Comparison of ENCODE assay signal across 15 cellular contexts in genomic region chr10:661891-662605, GRCh38. TPM values are rescaled to one million over a fixed set of nuclear protein-coding genes. Genes with fewer than 3 reads are reported as not detected.
DNase-seq lines count a peak whose midpoint lies in the region; ATAC-seq and TF ChIP-seq lines count a peak whose summit lies in the region.
"Had no signal": no experiment of that assay in that cellular context is flagged by ENCODE, and none has a peak within 500 bp of the region (broad histone marks: within the 10 kb centered on the region; RNA-seq: fewer than 3 reads in every experiment).

No MANE protein-coding gene starts in this region.

- no peaks in the 10 kb centered on the region for H3K27me3 Mint-ChIP-seq in brain

- no peak for TF ChIP-seq EP300 in transverse colon (IDR thresholded peaks at IDR 0.05; ENCODE audit: low read depth)

- H3K9me3 ChIP-seq in left ventricle myocardium inferior (replicated peaks) (no peaks in the 10 kb centered on the region), muscle layer of colon (ENCODE audit: low read length) (no peaks in the 10 kb centered on the region), transverse colon (no peaks in the 10 kb centered on the region)
- H3K9me3 ChIP-seq: breast epithelium, uterus had no signal

- peak overlapping the region; percentile 17 to 97 (median 90) for H3K27ac Mint-ChIP-seq in brain
- H3K27ac Mint-ChIP-seq: activated T-helper 2 cell treated with anti-CD3 and anti-CD28 coated beads, Interferon-gamma antibody, Interleukin-2, Interleukin-4, amounts not matched to agents 10 μg/mL and 5 μg/mL and 100 μg/mL, durations not matched to agents 14 hours and 24 hours and 36 hours had no signal

- intact Hi-C loops in left ventricle myocardium inferior (cut with micrococcal nuclease) (no loop called here), Right ventricle myocardium inferior (cut with DNase I) (loop anchor here (2.0 kb wide), 1 partner anchor 37 kb away; no protein-coding TSS in a partner anchor), transverse colon (cut with DNase I; ENCODE audit: low total_unique reads) (no loop called here)

- 69 to 87% methylated on average over 7 to 19 of the region's 19 CpGs for WGBS in transverse colon (ENCODE audit: low coverage in 1 of 2), 2 donors

- H3K27me3 ChIP-seq in left ventricle myocardium inferior (ENCODE audit: low read depth) (no peaks in the 10 kb centered on the region), muscle layer of colon (ENCODE audit: control insufficient read depth in 1 of 2, insufficient read depth in 2 of 2, low read length in 2 of 2) (no peaks in the 10 kb centered on the region), transverse colon (no peaks in the 10 kb centered on the region)
- H3K27me3 ChIP-seq: breast epithelium, uterus had no signal

- H3K36me3 ChIP-seq in left ventricle myocardium inferior = no peaks in the 10 kb centered on the region
- no peaks in the 10 kb centered on the region for H3K36me3 ChIP-seq in muscle layer of colon (ENCODE audit: insufficient read depth, low read length)
- H3K36me3 ChIP-seq in transverse colon = no peaks in the 10 kb centered on the region
- H3K36me3 ChIP-seq: breast epithelium, uterus had no signal

- peaks cover 74% of the 10 kb centered on the region for H3K4me1 Mint-ChIP-seq in brain

- H3K4me1 ChIP-seq in left ventricle myocardium inferior (peaks cover 65% of the 10 kb centered on the region), muscle layer of colon (ENCODE audit: insufficient read depth, low read length) (peaks cover 59% of the 10 kb centered on the region), transverse colon (peaks cover 20 to 42% (median 36%) of the 10 kb centered on the region in 4 donors)
- H3K4me1 ChIP-seq: breast epithelium had no signal

- in situ Hi-C loops in transverse colon (cut with MboI; ENCODE audit: low pct_ligation_motif_present in 1 of 4, low pct_unique_long_range_greater_than_20kb in 1 of 4, low sequenced_read_pairs in 3 of 4) = no loop called here

- no peaks in the 10 kb centered on the region for H3K36me3 Mint-ChIP-seq in brain

- TF ChIP-seq CTCF in left ventricle myocardium inferior (IDR thresholded peaks at IDR 0.05; ENCODE audit: borderline replicate concordance) (no peak), brain (conservative IDR thresholded peaks at IDR 0.05) (no peak), transverse colon (IDR thresholded peaks at IDR 0.05) (no peak)

- peak overlapping the region; percentile 82 for H3K27ac ChIP-seq in left ventricle myocardium inferior (replicated peaks)
- peak overlapping the region; percentile 83 for H3K27ac ChIP-seq in muscle layer of colon (ENCODE audit: low read depth, low read length)
- peak overlapping the region; percentile 71 to 82 (median 81) for H3K27ac ChIP-seq in transverse colon
- H3K27ac ChIP-seq: breast epithelium had no signal

- no peak overlapping the region for H3K9ac ChIP-seq in muscle layer of colon (ENCODE audit: low read length)

- H3K4me3 ChIP-seq in left ventricle myocardium inferior = no peak overlapping the region
- H3K4me3 ChIP-seq in muscle layer of colon (ENCODE audit: low read depth in 1 of 2, low read length in 2 of 2) = no peak overlapping the region
- H3K4me3 ChIP-seq in transverse colon = no peak overlapping the region
- H3K4me3 ChIP-seq: breast epithelium, uterus had no signal

- ATAC-seq in Right ventricle myocardium inferior (no peak), GM21723 (IDR thresholded peaks at IDR 0.05; ENCODE audit: unreplicated experiment) (no peak)

- peak overlapping the region in 4 of 5 experiments; percentile 8 to 73 (median 44) for H3K4me3 Mint-ChIP-seq in brain

- H3K9me3 Mint-ChIP-seq in brain = no peaks in the 10 kb centered on the region
- H3K9me3 Mint-ChIP-seq: activated T-helper 2 cell treated with anti-CD3 and anti-CD28 coated beads, Interferon-gamma antibody, Interleukin-2, Interleukin-4, amounts not matched to agents 10 μg/mL and 5 μg/mL and 100 μg/mL, durations not matched to agents 14 hours and 24 hours and 36 hours had no signal

- no peak for TF ChIP-seq POLR2A in transverse colon (IDR thresholded peaks at IDR 0.05)

- DNase-seq in left ventricle myocardium inferior = no peak
- DNase-seq in Right ventricle myocardium inferior (ENCODE audit: missing footprints) = no peak
- peak; percentile 8 for DNase-seq in transverse colon
- no peak for DNase-seq in SK-N-DZ (ENCODE audit: low spot score)
- DNase-seq in HuH-7.5 (ENCODE audit: low spot score) = no peak
- DNase-seq: activated CD4-positive, alpha-beta T cell treated with anti-CD3 and anti-CD28 coated beads, Interleukin-2, amount 50 U/mL, for 1 hour; left cardiac atrium; MM.1S; T-helper 9 cell; uterus had no signal

RNA-seq across cellular contexts. Expression of gene DIP2C, which starts 27.4 kb away (rescaled TPM):
- 30.8 TPM for total RNA-seq in left ventricle myocardium inferior
- 28.3 TPM for total RNA-seq in Right ventricle myocardium inferior
- polyA plus RNA-seq in brain (ENCODE audit: insufficient read depth, low read depth, low replicate concordance) = 22.3 TPM
- total RNA-seq in transverse colon = 10 to 100 TPM; 13.4 to 32.0 (median 18.4) TPM
- polyA plus RNA-seq in SK-N-DZ (2014; cell fraction: cytosol; rRNA removed) = 5.8 and 6.8 TPM in 2 replicates
- 5.8 and 13.1 TPM in 2 replicates for polyA plus RNA-seq in SK-N-DZ (2014; cell fraction: nucleus; rRNA removed)
